8 cellular contexts compared by ENCODE assay signal in genomic region chr6:144305985-144306384, GRCh38. TPM values are rescaled to one million over a fixed set of nuclear protein-coding genes. Genes with fewer than 3 reads are reported as not detected.
A peak's percentile ranks its signal among the peaks of the same experiment; 100 is the strongest.
DNase-seq lines count a peak whose midpoint lies in the region; ATAC-seq and TF ChIP-seq lines count a peak whose summit lies in the region.

No MANE protein-coding gene starts in this region.

- H3K36me3 ChIP-seq in uterus, result no peaks in the 10 kb centered on the region

- intact Hi-C loops in uterus (cut with DNase I; ENCODE audit: low total_unique reads), result no loop called here

- TF ChIP-seq POLR2A in uterus (IDR thresholded peaks at IDR 0.05), result no peak

- peaks cover 3% of the 10 kb centered on the region for H3K9me3 Mint-ChIP-seq in activated naive CD8-positive, alpha-beta T cell treated with anti-CD3 and anti-CD28 coated beads, Interleukin-2, amount 10 ng/mL, durations not matched to agents 7 days and 5 days

- H3K36me3 Mint-ChIP-seq in activated naive CD8-positive, alpha-beta T cell treated with anti-CD3 and anti-CD28 coated beads, Interleukin-2, amount 10 ng/mL, durations not matched to agents 7 days and 5 days, result peaks cover 29% of the 10 kb centered on the region

- DNase-seq in AG08395 (ENCODE audit: low spot score), result peak; percentile 7
- peak; percentile 39 for DNase-seq in activated naive CD8-positive, alpha-beta T cell treated with anti-CD3 and anti-CD28 coated beads, Interleukin-2, amount 10 ng/mL, durations not matched to agents 7 days and 5 days
- DNase-seq in HuH-7.5 (ENCODE audit: low spot score), result no peak
- DNase-seq in NCI-H146 treated with DMSO at 0.1 percent for 48 hours (lab: John Stamatoyannopoulos, UW; ENCODE audit: unreplicated experiment), result no peak
- DNase-seq in uterus, result no peak
- DNase-seq in stimulated activated CD4-positive, alpha-beta T cell treated with anti-CD3 and anti-CD28 coated beads, Interleukin-2, amount 100 ng/mL, for 48 hours, result no peak

- H3K4me3 ChIP-seq in uterus, result no peak overlapping the region

- H3K27me3 Mint-ChIP-seq in activated naive CD8-positive, alpha-beta T cell treated with anti-CD3 and anti-CD28 coated beads, Interleukin-2, amount 10 ng/mL, durations not matched to agents 7 days and 5 days, result no peaks in the 10 kb centered on the region

- H3K4me1 ChIP-seq in uterus, result no peaks in the 10 kb centered on the region

- peak overlapping the region; percentile 91 for H3K27ac Mint-ChIP-seq in activated naive CD8-positive, alpha-beta T cell treated with anti-CD3 and anti-CD28 coated beads, Interleukin-2, amount 10 ng/mL, durations not matched to agents 7 days and 5 days

- POLR2A ChIA-PET in activated naive CD8-positive, alpha-beta T cell treated with anti-CD3 and anti-CD28 coated beads, Interleukin-2, amount 10 ng/mL, durations not matched to agents 7 days and 5 days (lab: Charles Lee), result interaction anchor here (0.7 to 2.4 kb wide), 5 partner anchors 12 to 46 kb away, joined by 3 to 9 read pairs (median 3); partner anchors contain the start of gene UTRN

- H3K27ac ChIP-seq in uterus, result no peak overlapping the region

- H3K9me3 ChIP-seq in uterus, result no peaks in the 10 kb centered on the region

- ATAC-seq in GM19328 (IDR thresholded peaks at IDR 0.05; ENCODE audit: unreplicated experiment), result peak; percentile 65
- ATAC-seq in HG03108 (IDR thresholded peaks at IDR 0.05; ENCODE audit: unreplicated experiment), result peak; percentile 91
- peak; percentile 75 for ATAC-seq in activated naive CD8-positive, alpha-beta T cell treated with anti-CD3 and anti-CD28 coated beads, Interleukin-2, amount 10 ng/mL, durations not matched to agents 7 days and 5 days (ENCODE audit: low read depth)

- TF ChIP-seq CTCF in uterus (IDR thresholded peaks at IDR 0.05), result no peak

- H3K27me3 ChIP-seq in uterus, result no peaks in the 10 kb centered on the region

- peaks cover 49% of the 10 kb centered on the region for H3K4me1 Mint-ChIP-seq in activated naive CD8-positive, alpha-beta T cell treated with anti-CD3 and anti-CD28 coated beads, Interleukin-2, amount 10 ng/mL, durations not matched to agents 7 days and 5 days

- peak overlapping the region; percentile 83 for H3K4me3 Mint-ChIP-seq in activated naive CD8-positive, alpha-beta T cell treated with anti-CD3 and anti-CD28 coated beads, Interleukin-2, amount 10 ng/mL, durations not matched to agents 7 days and 5 days

RNA-seq across cellular contexts. Expression of gene UTRN, which starts 20.9 kb away (rescaled TPM):
- 100 to 1,000 TPM; 179 to 199 TPM for total RNA-seq in activated naive CD8-positive, alpha-beta T cell treated with anti-CD3 and anti-CD28 coated beads, Interleukin-2, amount 10 ng/mL, durations not matched to agents 7 days and 5 days
- 100 to 1,000 TPM in 3 of 4 donors, 10 to 100 TPM in 1; 86.8 to 336 (median 231) TPM for total RNA-seq in uterus

Comparison
In these comparisons a context has a peak if more than half of its experiments do, and no peak if none do; other contexts are left out.
1. DNase-seq: peak in AG08395 (single experiment) and activated naive CD8-positive, alpha-beta T cell treated with anti-CD3 and anti-CD28 coated beads, Interleukin-2, amount 10 ng/mL, durations not matched to agents 7 days and 5 days (single experiment); none in HuH-7.5 (single experiment), NCI-H146 treated with DMSO at 0.1 percent for 48 hours (single experiment), uterus (0 of 2) and stimulated activated CD4-positive, alpha-beta T cell treated with anti-CD3 and anti-CD28 coated beads, Interleukin-2, amount 100 ng/mL, for 48 hours (0 of 2).
2. Peak in every context shown above with its lines, with median percentiles within 50 percentile points of each other: ATAC-seq.